Comparison of ENCODE assay signal across 8 cellular contexts in the genomic region with DNA sequence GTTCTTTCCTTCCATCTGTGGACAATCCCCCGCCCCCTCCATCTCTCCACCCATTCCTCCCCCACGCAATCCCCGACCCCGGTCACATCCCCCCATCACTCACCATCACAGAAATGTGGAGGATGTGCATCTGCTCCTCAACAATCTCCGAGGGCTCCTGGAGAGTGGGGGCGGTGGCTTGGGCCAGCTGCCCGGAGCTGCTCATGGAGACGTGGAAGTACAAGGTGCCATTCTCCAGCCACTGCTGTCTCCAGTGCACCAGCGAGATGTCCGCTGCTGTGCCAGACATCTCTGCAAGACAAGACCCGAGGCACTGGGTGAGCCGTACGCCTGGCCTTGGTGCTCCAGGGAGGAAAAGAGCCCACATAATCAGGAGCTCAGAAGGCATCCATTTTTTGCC.
"Had no signal": no experiment of that assay in that cellular context is flagged by ENCODE, and none has a peak within 500 bp of the region (broad histone marks: within the 10 kb centered on the region; RNA-seq: fewer than 3 reads in every experiment).

No MANE protein-coding gene starts in this region.

- ATAC-seq: GM23338, HepG2 had no signal

- H3K9ac ChIP-seq: KMS-11 had no signal

- DNase-seq: H9, HCEC 1CT, KBM-7 had no signal

- H3K27ac ChIP-seq: HL-60, KMS-11 had no signal

- H3K4me2 ChIP-seq: GM23338, KMS-11 had no signal

- FAIRE-seq: H1, HepG2 had no signal

- H2AFZ ChIP-seq: GM23338 had no signal

- H3K4me3 ChIP-seq: GM23338 had no signal
